8 cellular contexts compared by ENCODE assay signal in genomic region chr9:134644715-134645606, GRCh38. TPM values are rescaled to one million over a fixed set of nuclear protein-coding genes. Genes with fewer than 3 reads are reported as not detected.
DNase-seq lines count a peak whose midpoint lies in the region; ATAC-seq and TF ChIP-seq lines count a peak whose summit lies in the region.

No MANE protein-coding gene starts in this region.

- H3K4me3 ChIP-seq in BLaER1 treated with 17β-estradiol and CSF1 and Interleukin-3, amounts not matched to agents 10 nM and 100 nM: no peak overlapping the region

- DNase-seq in SK-N-DZ (ENCODE audit: low spot score) (peak; percentile 21), foreskin keratinocyte (peak; percentile 96 to 97), posterior vena cava (ENCODE audit: low spot score) (peak; percentile 93), putamen (ENCODE audit: low spot score) (no peak), GM20000 (ENCODE audit: low spot score) (no peak)

- peaks cover 0 to 14% (median 0%) of the 10 kb centered on the region in 11 experiments; a peak in 6 of 22 replicates for H3K36me3 ChIP-seq in BLaER1 treated with 17β-estradiol and CSF1 and Interleukin-3, amounts not matched to agents 10 nM and 100 nM

- ATAC-seq in foreskin keratinocyte: peak; percentile 64
- no peak for ATAC-seq in GM19397 (IDR thresholded peaks at IDR 0.05; ENCODE audit: unreplicated experiment)
- ATAC-seq in HG02840 (IDR thresholded peaks at IDR 0.05; ENCODE audit: low FRiP score, unreplicated experiment): no peak

- peaks cover 18 to 73% (median 67%) of the 10 kb centered on the region in 10 experiments for H3K4me1 ChIP-seq in BLaER1 treated with 17β-estradiol and CSF1 and Interleukin-3, amounts not matched to agents 10 nM and 100 nM
- peaks cover 11% of the 10 kb centered on the region for H3K4me1 ChIP-seq in foreskin keratinocyte

- H3K27ac ChIP-seq in BLaER1 treated with 17β-estradiol and CSF1 and Interleukin-3, amounts not matched to agents 10 nM and 100 nM: no peak overlapping the region
- no peak overlapping the region for H3K27ac ChIP-seq in foreskin keratinocyte

- peak overlapping the region in 3 of 11 experiments; percentile 3 to 21 (median 4); a peak in 2 of 22 replicates for H3K9ac ChIP-seq in BLaER1 treated with 17β-estradiol and CSF1 and Interleukin-3, amounts not matched to agents 10 nM and 100 nM

- TF ChIP-seq CTCF in foreskin keratinocyte (conservative IDR thresholded peaks at IDR 0.05) (no peak), GM20000 (IDR thresholded peaks at IDR 0.05; ENCODE audit: extremely low read depth, missing control alignments) (no peak)

- no peaks in the 10 kb centered on the region for H3K9me3 ChIP-seq in BLaER1 treated with 17β-estradiol and CSF1 and Interleukin-3, amounts not matched to agents 10 nM and 100 nM (replicated peaks in 1 of 11)

- intact Hi-C loops in posterior vena cava (cut with DNase I): loop anchor here in 1 of 2 donors (5.0 to 10.0 kb wide), 2 partner anchors 190 to 777 kb away; no protein-coding TSS in a partner anchor

- H3K4me2 ChIP-seq in BLaER1 treated with 17β-estradiol and CSF1 and Interleukin-3, amounts not matched to agents 10 nM and 100 nM: peak overlapping the region; percentile 14 to 64 (median 52); a peak in 19 of 22 replicates

- peaks cover 0 to 61% (median 0%) of the 10 kb centered on the region in 11 experiments; a peak in 9 of 22 replicates for H3K27me3 ChIP-seq in BLaER1 treated with 17β-estradiol and CSF1 and Interleukin-3, amounts not matched to agents 10 nM and 100 nM
- no peaks in the 10 kb centered on the region for H3K27me3 ChIP-seq in foreskin keratinocyte

- peaks cover 0 to 64% (median 50%) of the 10 kb centered on the region in 11 experiments; a peak in 18 of 22 replicates for H4K20me1 ChIP-seq in BLaER1 treated with 17β-estradiol and CSF1 and Interleukin-3, amounts not matched to agents 10 nM and 100 nM

RNA-seq across cellular contexts. Expression of gene COL5A1, which starts 3.4 kb away (rescaled TPM):
- polyA plus RNA-seq in SK-N-DZ (2014; cell fraction: cytosol; rRNA removed): not detected in 2 replicates
- polyA plus RNA-seq in SK-N-DZ (2014; cell fraction: nucleus; rRNA removed): not detected in 2 replicates
- total RNA-seq in foreskin keratinocyte (4.8 and 14.7 TPM in 2 replicates), posterior vena cava (100 to 1,000 TPM in 1 of 2 donors, 10 to 100 TPM in 1; 71.1 to 196 TPM)
- polyA plus RNA-seq in foreskin keratinocyte: 2.9 and 6.2 TPM in 2 replicates

Comparison
In these comparisons a context has a peak if more than half of its experiments do, and no peak if none do; other contexts are left out.
1. DNase-seq: peak in SK-N-DZ (single experiment), foreskin keratinocyte (2 of 2) and posterior vena cava (single experiment); none in putamen (single experiment) and GM20000 (single experiment).